ENCODE assay signal across 19 cellular contexts in the genomic region with DNA sequence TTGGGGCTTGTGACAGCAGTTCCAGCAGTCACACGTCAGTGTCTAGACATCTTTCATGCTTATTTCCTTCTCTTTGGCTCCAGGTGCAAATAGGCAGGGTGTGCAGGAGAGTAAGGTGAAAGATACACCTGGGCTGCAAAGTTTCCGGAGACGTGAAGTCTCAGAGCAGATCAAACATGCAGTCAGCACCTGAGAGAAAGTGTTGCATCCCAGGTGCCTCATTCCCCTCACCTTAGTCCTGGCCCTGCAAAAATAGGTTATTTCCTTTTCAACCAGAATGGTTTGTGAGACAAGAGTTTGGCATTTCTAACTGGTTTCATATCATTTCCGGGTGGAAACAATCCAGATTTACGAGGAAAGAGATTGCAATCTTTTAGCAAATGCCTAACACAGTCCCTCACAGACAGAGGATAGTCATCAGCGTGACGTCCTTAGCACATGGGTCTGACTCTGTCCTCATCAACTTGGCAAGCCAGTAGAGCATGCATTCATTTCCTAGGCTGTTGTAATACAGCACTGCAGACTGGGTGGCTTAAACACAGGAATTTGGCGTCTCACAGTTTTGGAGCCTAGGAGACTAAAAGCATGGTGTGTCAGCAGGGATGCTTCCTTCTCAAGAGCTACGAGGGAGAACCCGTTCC. TPM values are rescaled to one million over a fixed set of nuclear protein-coding genes. Genes with fewer than 3 reads are reported as not detected.
DNase-seq lines count a peak whose midpoint lies in the region; ATAC-seq and TF ChIP-seq lines count a peak whose summit lies in the region.
"Had no signal": no experiment of that assay in that cellular context is flagged by ENCODE, and none has a peak within 500 bp of the region (broad histone marks: within the 10 kb centered on the region; RNA-seq: fewer than 3 reads in every experiment).

No MANE protein-coding gene starts in this region.

- H3K36me3 ChIP-seq in IMR-90 (ENCODE audit: control insufficient read depth, insufficient read depth, low read length) (no peaks in the 10 kb centered on the region), mesendoderm (ENCODE audit: control insufficient read depth, insufficient read depth, low read length) (no peaks in the 10 kb centered on the region)
- H3K36me3 ChIP-seq: brain microvascular endothelial cell had no signal

- H2AK5ac ChIP-seq in IMR-90 (ENCODE audit: low read depth, low read length) (no peak overlapping the region), mesendoderm (ENCODE audit: low read length) (no peak overlapping the region)

- H3K4ac ChIP-seq in IMR-90 (ENCODE audit: low read depth, low read length) (no peak overlapping the region), mesendoderm (ENCODE audit: low read depth, low read length) (no peak overlapping the region)

- CTCF ChIA-PET in IMR-90 (lab: Yijun Ruan, JAX) (no interaction called here), GM10248 (lab: Yijun Ruan, JAX) (interaction anchor here (0.8 kb wide), 1 partner anchor 25 kb away, joined by 3 read pairs; no protein-coding TSS in a partner anchor)

- H3K56ac ChIP-seq in IMR-90 (ENCODE audit: extremely low read depth, insufficient read depth, low read length) (no peak overlapping the region), mesendoderm (ENCODE audit: low read length) (no peak overlapping the region)

- TF ChIP-seq CTCF in IMR-90 (conservative IDR thresholded peaks at IDR 0.05; ENCODE audit: low read depth, low read length) (no peak), epithelial cell of esophagus (IDR thresholded peaks at IDR 0.05; ENCODE audit: insufficient read depth, low read depth, low read length, missing control alignments) (no peak), GM10248 (IDR thresholded peaks at IDR 0.05; ENCODE audit: control extremely low read depth, extremely low read depth, low read depth, missing control alignments) (no peak)

- ATAC-seq in IMR-90 (ENCODE audit: low read depth) = no peak
- ATAC-seq in GM21423 (IDR thresholded peaks at IDR 0.05; ENCODE audit: unreplicated experiment) = no peak
- ATAC-seq: stimulated activated memory B cell treated with anti-CD40 and anti-IgM and Interleukin-4, amounts not matched to agents 10 μg/mL and 1 μg/mL and 100 μg/mL, for 72 hours; T-helper 17 cell had no signal

- intact Hi-C loops in IMR-90 (cut with micrococcal nuclease) = no loop called here

- POLR2A ChIA-PET in IMR-90 (lab: Charles Lee; ENCODE audit: unreplicated experiment) (no interaction called here), GM10248 (lab: Yijun Ruan, JAX) (no interaction called here)

- no peaks in the 10 kb centered on the region for H4K20me1 ChIP-seq in IMR-90 (ENCODE audit: insufficient read depth, low read length)

- DNase-seq in COLO829 (ENCODE audit: low spot score) (peak; percentile 28), IMR-90 (peak; percentile 3), epithelial cell of esophagus (ENCODE audit: low read depth) (peak; percentile 62), mesendoderm (peak; percentile 38), HuH-7.5 (ENCODE audit: low spot score) (no peak), GM10248 (ENCODE audit: extremely low spot score) (no peak)
- no peak for DNase-seq in stimulated activated CD4-positive, alpha-beta T cell treated with anti-CD3 and anti-CD28 coated beads, Interleukin-15, amount 100 ng/mL, for 24 hours
- DNase-seq: activated CD4-positive, alpha-beta T cell treated with anti-CD3 and anti-CD28 coated beads for 1 hour; brain microvascular endothelial cell; DND-41; effector CD4-positive, alpha-beta T cell; KG1; midbrain; NCI-H524; nucleus accumbens; T-helper 17 cell had no signal

- dilution Hi-C loops in IMR-90 (cut with HindIII; ENCODE audit: low sequenced_read_pairs, unreplicated experiment) = no loop called here

- H3K18ac ChIP-seq in IMR-90 (ENCODE audit: low read depth, low read length) = no peak overlapping the region
- H3K18ac ChIP-seq in mesendoderm (ENCODE audit: low read length) = no peak overlapping the region

- H3K4me2 ChIP-seq in IMR-90 (ENCODE audit: low read depth, low read length) (no peak overlapping the region), mesendoderm (ENCODE audit: low read length) (no peak overlapping the region)
- H3K4me2 ChIP-seq: PC-9 had no signal

- H4K5ac ChIP-seq in IMR-90 (ENCODE audit: low read depth, low read length) (no peak overlapping the region), mesendoderm (ENCODE audit: low read length) (no peak overlapping the region)

- H3K27ac ChIP-seq in IMR-90 (ENCODE audit: insufficient read depth, low read length) = no peak overlapping the region
- no peak overlapping the region for H3K27ac ChIP-seq in mesendoderm (ENCODE audit: low read depth, low read length)
- H3K27ac ChIP-seq: brain microvascular endothelial cell, PC-9 had no signal

- H3K27me3 ChIP-seq in IMR-90 (ENCODE audit: control insufficient read depth, insufficient read depth, low read length) (no peaks in the 10 kb centered on the region), mesendoderm (ENCODE audit: insufficient read depth, low read length, poor library complexity) (no peaks in the 10 kb centered on the region)
- H3K27me3 ChIP-seq: brain microvascular endothelial cell had no signal

- 40% methylated on average over 2 of the region's 10 CpGs; no CpG with 5 or more reads in 1 of the 2 experiments for WGBS in IMR-90 (ENCODE audit: extremely low coverage in 2 of 2, insufficient read length in 1 of 2), 2 experiments
- WGBS in mesendoderm (ENCODE audit: extremely low coverage, insufficient coverage, low lambda C conversion rate) = no CpG with 5 or more reads among the region's 10 CpGs

- in situ Hi-C loops in IMR-90 (cut with MboI; ENCODE audit: low sequenced_read_pairs) = loop anchor here (10.0 kb wide), 1 partner anchor 523 kb away; no protein-coding TSS in a partner anchor

- no peak overlapping the region for H3K14ac ChIP-seq in IMR-90 (replicated peaks; ENCODE audit: low read depth, low read length)

- H2BK15ac ChIP-seq in IMR-90 (ENCODE audit: low read depth, low read length) (no peak overlapping the region), mesendoderm (replicated peaks; ENCODE audit: low read depth) (no peak overlapping the region)

- no peak overlapping the region for H3K9ac ChIP-seq in IMR-90 (ENCODE audit: low read depth, low read length)
- H3K9ac ChIP-seq in mesendoderm (ENCODE audit: low read length) = no peak overlapping the region

- no peaks in the 10 kb centered on the region for H3K79me2 ChIP-seq in mesendoderm (ENCODE audit: control insufficient read depth, insufficient read depth, low read length)

- no peak overlapping the region for H2AK9ac ChIP-seq in IMR-90 (replicated peaks; ENCODE audit: low read depth, low read length, poor library complexity)

- H2BK5ac ChIP-seq in IMR-90 (ENCODE audit: low read depth, low read length, poor library complexity, severe bottlenecking) (no peak overlapping the region), mesendoderm (ENCODE audit: low read length) (no peak overlapping the region)

- H3K79me1 ChIP-seq in IMR-90 (ENCODE audit: low read depth in 1 of 2, low read length in 2 of 2) (no peaks in the 10 kb centered on the region), mesendoderm (ENCODE audit: low read length) (no peaks in the 10 kb centered on the region)

- H4K91ac ChIP-seq in IMR-90 (ENCODE audit: insufficient read depth, low read depth, low read length) = no peak overlapping the region

- TF ChIP-seq RAD21 in IMR-90 (IDR thresholded peaks at IDR 0.05; ENCODE audit: low read length) = no peak

- H3K4me3 ChIP-seq in IMR-90 (ENCODE audit: insufficient read depth, low read depth, low read length) (no peak overlapping the region), epithelial cell of esophagus (ENCODE audit: low read length) (no peak overlapping the region), mesendoderm (ENCODE audit: low read length) (no peak overlapping the region)
- H3K4me3 ChIP-seq: PC-9 had no signal

- no peak overlapping the region for H2BK20ac ChIP-seq in IMR-90 (ENCODE audit: low read depth, low read length)

- no peaks in the 10 kb centered on the region for H3K9me1 ChIP-seq in IMR-90 (ENCODE audit: insufficient read depth, low read length)

- H3K23ac ChIP-seq in IMR-90 (ENCODE audit: low read depth, low read length) (no peak overlapping the region), mesendoderm (ENCODE audit: low read length) (no peak overlapping the region)

- H2AFZ ChIP-seq in IMR-90 (replicated peaks; ENCODE audit: low read length, poor library complexity) = no peak overlapping the region
- H2AFZ ChIP-seq: PC-9 had no signal

- H3K4me1 ChIP-seq in IMR-90 (ENCODE audit: control insufficient read depth, insufficient read depth, low read length) (no peaks in the 10 kb centered on the region), mesendoderm (ENCODE audit: control insufficient read depth, low read depth, low read length) (no peaks in the 10 kb centered on the region)

- H3K9me3 ChIP-seq in IMR-90 (ENCODE audit: control insufficient read depth, insufficient read depth, low read length) = no peaks in the 10 kb centered on the region

- no peak for TF ChIP-seq POLR2A in IMR-90 (IDR thresholded peaks at IDR 0.05; ENCODE audit: low read depth, low read length)

- H4K8ac ChIP-seq in IMR-90 (ENCODE audit: low read depth in 2 of 2, low read length in 2 of 2) = no peak overlapping the region
- no peak overlapping the region for H4K8ac ChIP-seq in mesendoderm (ENCODE audit: low read depth, low read length)

- no peak overlapping the region for H2BK120ac ChIP-seq in IMR-90 (ENCODE audit: low read depth, low read length)
- H2BK120ac ChIP-seq in mesendoderm (ENCODE audit: low read depth, low read length) = no peak overlapping the region

- BruUV-seq in IMR-90 (replicated peaks; lab: Mats Ljungman, UMichigan) = no TSS peak

TF ChIP-seq in IMR-90, 13 proteins besides CTCF, POLR2A, EP300 and RAD21 (continues in another document):
- no peak for TF ChIP-seq ELK1 (IDR thresholded peaks at IDR 0.05; ENCODE audit: borderline replicate concordance, low read depth, low read length)
- TF ChIP-seq RCOR1 (IDR thresholded peaks at IDR 0.05; ENCODE audit: insufficient replicate concordance, low read length) = no peak
- no peak for TF ChIP-seq FOS (IDR thresholded peaks at IDR 0.05; ENCODE audit: low read depth, low read length)
- TF ChIP-seq RFX5 (IDR thresholded peaks at IDR 0.05; ENCODE audit: low read depth, low read length) = no peak
- TF ChIP-seq NFE2L2 (IDR thresholded peaks at IDR 0.05; ENCODE audit: low read depth, low read length) = no peak

RNA-seq across cellular contexts. Expression of gene ARRDC4, which starts 58.2 kb away (rescaled TPM):
- total RNA-seq in IMR-90 (2012; rRNA removed) = 9.1 and 10.6 TPM in 2 replicates
- polyA plus RNA-seq in IMR-90 (2012; rRNA removed) = 4.0 and 5.3 TPM in 2 replicates
- 2.3 and 2.8 TPM in 2 replicates for polyA plus RNA-seq in IMR-90 (2012; cell fraction: cytosol; rRNA removed)
- 2.0 and 6.0 TPM in 2 replicates for polyA plus RNA-seq in IMR-90 (2012; cell fraction: nucleus; rRNA removed; ENCODE audit: low replicate concordance)
- 0.72 TPM for polyA plus RNA-seq in mesendoderm (2013, experiment 1 of 2)
- 0.71 TPM for polyA plus RNA-seq in mesendoderm (2013, experiment 2 of 2)

Comparison
In these comparisons a context has a peak if more than half of its experiments do, and no peak if none do; other contexts are left out.
1. DNase-seq: peak in COLO829 (single experiment), IMR-90 (single experiment), epithelial cell of esophagus (single experiment) and mesendoderm (single experiment); none in HuH-7.5 (single experiment), GM10248 (single experiment) and stimulated activated CD4-positive, alpha-beta T cell treated with anti-CD3 and anti-CD28 coated beads, Interleukin-15, amount 100 ng/mL, for 24 hours (single experiment).